12 cellular contexts compared by ENCODE assay signal in genomic region chr22:39332441-39333064, GRCh38. TPM values are rescaled to one million over a fixed set of nuclear protein-coding genes. Genes with fewer than 3 reads are reported as not detected.
A peak's percentile ranks its signal among the peaks of the same experiment; 100 is the strongest.
DNase-seq lines count a peak whose midpoint lies in the region; ATAC-seq and TF ChIP-seq lines count a peak whose summit lies in the region.
"Had no signal": no experiment of that assay in that cellular context is flagged by ENCODE, and none has a peak within 500 bp of the region (broad histone marks: within the 10 kb centered on the region; RNA-seq: fewer than 3 reads in every experiment).

No MANE protein-coding gene starts in this region.

- H3K9me3 Mint-ChIP-seq in activated naive CD8-positive, alpha-beta T cell treated with anti-CD3 and anti-CD28 coated beads for 36 hours = no peaks in the 10 kb centered on the region
- H3K9me3 Mint-ChIP-seq in activated naive CD8-positive, alpha-beta T cell treated with anti-CD3 and anti-CD28 coated beads, Interleukin-2, amount 50 U/mL, for 24 hours = no peaks in the 10 kb centered on the region
- H3K9me3 Mint-ChIP-seq in chondrocyte (ENCODE audit: low read depth) = no peaks in the 10 kb centered on the region
- no peaks in the 10 kb centered on the region for H3K9me3 Mint-ChIP-seq in stimulated activated naive B cell treated with anti-CD40 and anti-IgM and Interleukin-4, amounts not matched to agents 10 μg/mL and 1 μg/mL and 100 μg/mL, for 72 hours
- H3K9me3 Mint-ChIP-seq: naive B cell had no signal

- no peaks in the 10 kb centered on the region for H3K27me3 Mint-ChIP-seq in activated naive CD8-positive, alpha-beta T cell treated with anti-CD3 and anti-CD28 coated beads for 36 hours
- H3K27me3 Mint-ChIP-seq in activated naive CD8-positive, alpha-beta T cell treated with anti-CD3 and anti-CD28 coated beads, Interleukin-2, amount 50 U/mL, for 24 hours = no peaks in the 10 kb centered on the region
- H3K27me3 Mint-ChIP-seq in chondrocyte (ENCODE audit: low read depth) = no peaks in the 10 kb centered on the region
- no peaks in the 10 kb centered on the region for H3K27me3 Mint-ChIP-seq in stimulated activated naive B cell treated with anti-CD40 and anti-IgM and Interleukin-4, amounts not matched to agents 10 μg/mL and 1 μg/mL and 100 μg/mL, for 72 hours
- H3K27me3 Mint-ChIP-seq: naive B cell had no signal

- H3K4me3 Mint-ChIP-seq in activated naive CD8-positive, alpha-beta T cell treated with anti-CD3 and anti-CD28 coated beads for 36 hours = no peak overlapping the region
- no peak overlapping the region for H3K4me3 Mint-ChIP-seq in activated naive CD8-positive, alpha-beta T cell treated with anti-CD3 and anti-CD28 coated beads, Interleukin-2, amount 50 U/mL, for 24 hours
- H3K4me3 Mint-ChIP-seq in chondrocyte (ENCODE audit: unreplicated experiment) = no peak overlapping the region
- H3K4me3 Mint-ChIP-seq in stimulated activated naive B cell treated with anti-CD40 and anti-IgM and Interleukin-4, amounts not matched to agents 10 μg/mL and 1 μg/mL and 100 μg/mL, for 72 hours = no peak overlapping the region

- ATAC-seq in activated naive CD8-positive, alpha-beta T cell treated with anti-CD3 and anti-CD28 coated beads, Interleukin-2, amount 50 U/mL, for 24 hours = no peak
- no peak for ATAC-seq in upper lobe of right lung
- no peak for ATAC-seq in stimulated activated naive B cell treated with anti-CD40 and anti-IgM and Interleukin-4, amounts not matched to agents 10 μg/mL and 1 μg/mL and 100 μg/mL, for 72 hours (replicated peaks)

- DNase-seq in activated naive CD8-positive, alpha-beta T cell treated with anti-CD3 and anti-CD28 coated beads for 36 hours = no peak
- no peak for DNase-seq in activated naive CD8-positive, alpha-beta T cell treated with anti-CD3 and anti-CD28 coated beads, Interleukin-2, amount 50 U/mL, for 24 hours
- DNase-seq in chondrocyte (ENCODE audit: low spot score) (no peak), lung microvascular endothelial cell (ENCODE audit: low read depth in 2 of 2) (peak; percentile 51 to 53), upper lobe of right lung (no peak), middle frontal gyrus (ENCODE audit: extremely low spot score, low spot score) (no peak)
- DNase-seq in stimulated activated CD8-positive, alpha-beta memory T cell treated with anti-CD3 and anti-CD28 coated beads, Interleukin-4, amount 100 ng/mL, for 48 hours = no peak
- DNase-seq in stimulated activated naive B cell treated with anti-CD40 and anti-IgM and Interleukin-4, amounts not matched to agents 10 μg/mL and 1 μg/mL and 100 μg/mL, for 72 hours = no peak
- DNase-seq: activated CD8-positive, alpha-beta memory T cell treated with anti-CD3 and anti-CD28 coated beads for 24 hours; BE2C; naive B cell; stimulated activated CD4-positive, alpha-beta T cell treated with anti-CD3 and anti-CD28 coated beads, Interleukin-4, amount 100 ng/mL, for 24 hours had no signal

- no peaks in the 10 kb centered on the region for H3K36me3 ChIP-seq in upper lobe of right lung
- H3K36me3 ChIP-seq: BE2C had no signal

- no peak for TF ChIP-seq CTCF in chondrocyte (IDR thresholded peaks at IDR 0.05)
- TF ChIP-seq CTCF in upper lobe of right lung (IDR thresholded peaks at IDR 0.05) = no peak

- H3K9me3 ChIP-seq in upper lobe of right lung = no peaks in the 10 kb centered on the region
- H3K9me3 ChIP-seq: BE2C had no signal

- intact Hi-C loops in upper lobe of right lung (cut with DNase I) = no loop called here

- no peak overlapping the region for H3K4me3 ChIP-seq in upper lobe of right lung

- H3K36me3 Mint-ChIP-seq in activated naive CD8-positive, alpha-beta T cell treated with anti-CD3 and anti-CD28 coated beads for 36 hours = no peaks in the 10 kb centered on the region
- no peaks in the 10 kb centered on the region for H3K36me3 Mint-ChIP-seq in activated naive CD8-positive, alpha-beta T cell treated with anti-CD3 and anti-CD28 coated beads, Interleukin-2, amount 50 U/mL, for 24 hours (ENCODE audit: low read depth)
- H3K36me3 Mint-ChIP-seq in chondrocyte (ENCODE audit: low read depth) = no peaks in the 10 kb centered on the region
- no peaks in the 10 kb centered on the region for H3K36me3 Mint-ChIP-seq in stimulated activated naive B cell treated with anti-CD40 and anti-IgM and Interleukin-4, amounts not matched to agents 10 μg/mL and 1 μg/mL and 100 μg/mL, for 72 hours
- H3K36me3 Mint-ChIP-seq: naive B cell had no signal

- H3K4me1 Mint-ChIP-seq in activated naive CD8-positive, alpha-beta T cell treated with anti-CD3 and anti-CD28 coated beads for 36 hours = peaks cover 10% of the 10 kb centered on the region
- H3K4me1 Mint-ChIP-seq in activated naive CD8-positive, alpha-beta T cell treated with anti-CD3 and anti-CD28 coated beads, Interleukin-2, amount 50 U/mL, for 24 hours = peaks cover 8% of the 10 kb centered on the region
- H3K4me1 Mint-ChIP-seq in chondrocyte (ENCODE audit: low read depth) = peaks cover 6% of the 10 kb centered on the region
- H3K4me1 Mint-ChIP-seq in stimulated activated naive B cell treated with anti-CD40 and anti-IgM and Interleukin-4, amounts not matched to agents 10 μg/mL and 1 μg/mL and 100 μg/mL, for 72 hours = no peaks in the 10 kb centered on the region

- no peaks in the 10 kb centered on the region for H3K27me3 ChIP-seq in upper lobe of right lung
- H3K27me3 ChIP-seq: BE2C had no signal

- H3K27ac Mint-ChIP-seq in activated naive CD8-positive, alpha-beta T cell treated with anti-CD3 and anti-CD28 coated beads for 36 hours = peak overlapping the region; percentile 8
- no peak overlapping the region for H3K27ac Mint-ChIP-seq in activated naive CD8-positive, alpha-beta T cell treated with anti-CD3 and anti-CD28 coated beads, Interleukin-2, amount 50 U/mL, for 24 hours
- H3K27ac Mint-ChIP-seq in chondrocyte (ENCODE audit: unreplicated experiment) = peak overlapping the region; percentile 0
- no peak overlapping the region for H3K27ac Mint-ChIP-seq in stimulated activated naive B cell treated with anti-CD40 and anti-IgM and Interleukin-4, amounts not matched to agents 10 μg/mL and 1 μg/mL and 100 μg/mL, for 72 hours
- H3K27ac Mint-ChIP-seq: naive B cell had no signal

- H3K4me1 ChIP-seq in upper lobe of right lung = no peaks in the 10 kb centered on the region
- H3K4me1 ChIP-seq: BE2C had no signal

- H3K27ac ChIP-seq in upper lobe of right lung = peak overlapping the region; percentile 47

RNA-seq across cellular contexts. Expression of gene RPL3, which starts 13.1 kb away (rescaled TPM):
- 1,000 to 10,000 TPM; 3,164 to 3,255 TPM for total RNA-seq in activated naive CD8-positive, alpha-beta T cell treated with anti-CD3 and anti-CD28 coated beads for 36 hours
- total RNA-seq in chondrocyte = 1,302 to 1,415 TPM (median 1,326 TPM) in 3 replicates
- total RNA-seq in lung microvascular endothelial cell = 2,451 and 3,005 TPM in 2 replicates
- total RNA-seq in upper lobe of right lung = 1,573 TPM

RNA-seq across cellular contexts. Expression of gene SYNGR1, which starts 17.2 kb away (rescaled TPM):
- total RNA-seq in activated naive CD8-positive, alpha-beta T cell treated with anti-CD3 and anti-CD28 coated beads for 36 hours = 1 to 10 TPM; 7.4 to 9.3 TPM
- total RNA-seq in chondrocyte (15.0 to 18.4 TPM (median 16.5 TPM) in 3 replicates), lung microvascular endothelial cell (under 0.01 and 0.44 TPM in 2 replicates), upper lobe of right lung (14.0 TPM)

Comparison
In these comparisons a context has a peak if more than half of its experiments do, and no peak if none do; other contexts are left out.
1. H3K27ac Mint-ChIP-seq: peak in activated naive CD8-positive, alpha-beta T cell treated with anti-CD3 and anti-CD28 coated beads for 36 hours (single experiment) and chondrocyte (single experiment); none in activated naive CD8-positive, alpha-beta T cell treated with anti-CD3 and anti-CD28 coated beads, Interleukin-2, amount 50 U/mL, for 24 hours (single experiment) and stimulated activated naive B cell treated with anti-CD40 and anti-IgM and Interleukin-4, amounts not matched to agents 10 μg/mL and 1 μg/mL and 100 μg/mL, for 72 hours (single experiment).
2. DNase-seq: peak in lung microvascular endothelial cell (2 of 2); none in activated naive CD8-positive, alpha-beta T cell treated with anti-CD3 and anti-CD28 coated beads for 36 hours (single experiment), activated naive CD8-positive, alpha-beta T cell treated with anti-CD3 and anti-CD28 coated beads, Interleukin-2, amount 50 U/mL, for 24 hours (single experiment), chondrocyte (single experiment), upper lobe of right lung (single experiment), stimulated activated CD8-positive, alpha-beta memory T cell treated with anti-CD3 and anti-CD28 coated beads, Interleukin-4, amount 100 ng/mL, for 48 hours (single experiment), stimulated activated naive B cell treated with anti-CD40 and anti-IgM and Interleukin-4, amounts not matched to agents 10 μg/mL and 1 μg/mL and 100 μg/mL, for 72 hours (single experiment) and middle frontal gyrus (single experiment).